ENCODE assay signal across 1 cellular context in the genomic region with DNA sequence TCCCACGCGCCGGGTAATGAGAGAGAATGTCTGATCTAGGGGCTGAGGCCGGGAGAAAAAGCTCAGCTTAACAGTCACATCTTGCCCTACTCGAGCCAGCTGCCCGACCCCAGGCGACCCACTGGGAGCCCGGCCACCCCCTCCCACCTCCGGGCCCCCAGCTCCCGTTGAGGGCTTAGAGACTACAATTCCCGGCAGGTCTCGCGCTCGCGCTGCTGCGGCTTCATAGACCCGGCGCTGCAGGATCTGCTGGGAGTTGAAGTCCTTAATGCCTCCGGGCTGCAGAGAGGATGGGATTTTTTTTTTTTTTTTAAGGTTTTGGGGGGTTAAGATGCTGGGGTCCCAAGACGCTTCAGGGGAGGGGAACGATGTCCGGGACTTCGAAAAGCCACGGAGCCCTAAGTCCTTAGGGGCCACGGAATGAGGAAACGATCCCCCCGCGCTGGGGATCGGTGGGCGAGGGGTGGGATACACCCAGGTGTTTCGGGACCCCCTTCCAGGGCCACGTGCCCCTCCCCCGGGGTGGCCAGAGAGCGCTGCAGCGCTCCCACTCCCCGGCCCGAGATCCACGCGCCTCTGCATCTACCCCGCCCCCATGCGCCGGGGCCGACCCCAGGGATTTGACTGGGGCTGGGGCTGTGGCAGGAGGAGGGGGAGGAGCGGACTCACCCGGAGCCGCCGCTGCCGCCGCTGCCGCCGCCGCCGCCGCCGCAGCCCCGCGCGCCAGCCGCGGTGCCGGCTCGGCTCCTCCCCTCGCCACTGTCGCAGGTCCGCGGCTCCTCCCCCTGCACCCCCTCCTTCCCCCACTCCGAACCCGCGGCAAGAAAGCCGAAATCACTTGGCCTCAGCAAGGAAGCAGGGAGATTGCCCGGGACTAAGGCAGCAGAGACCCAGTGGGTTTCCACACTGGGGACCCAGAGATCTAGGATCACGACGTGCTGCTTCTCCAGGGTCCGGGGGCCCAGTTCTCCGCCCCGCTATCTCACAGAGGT.
TF ChIP-seq lines count a peak whose summit lies in the region.

A gene with protein sequence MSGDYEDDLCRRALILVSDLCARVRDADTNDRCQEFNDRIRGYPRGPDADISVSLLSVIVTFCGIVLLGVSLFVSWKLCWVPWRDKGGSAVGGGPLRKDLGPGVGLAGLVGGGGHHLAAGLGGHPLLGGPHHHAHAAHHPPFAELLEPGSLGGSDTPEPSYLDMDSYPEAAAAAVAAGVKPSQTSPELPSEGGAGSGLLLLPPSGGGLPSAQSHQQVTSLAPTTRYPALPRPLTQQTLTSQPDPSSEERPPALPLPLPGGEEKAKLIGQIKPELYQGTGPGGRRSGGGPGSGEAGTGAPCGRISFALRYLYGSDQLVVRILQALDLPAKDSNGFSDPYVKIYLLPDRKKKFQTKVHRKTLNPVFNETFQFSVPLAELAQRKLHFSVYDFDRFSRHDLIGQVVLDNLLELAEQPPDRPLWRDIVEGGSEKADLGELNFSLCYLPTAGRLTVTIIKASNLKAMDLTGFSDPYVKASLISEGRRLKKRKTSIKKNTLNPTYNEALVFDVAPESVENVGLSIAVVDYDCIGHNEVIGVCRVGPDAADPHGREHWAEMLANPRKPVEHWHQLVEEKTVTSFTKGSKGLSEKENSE (minus strand): TSS at position 761 of the 992 bp plus-strand sequence. CDS start 2,470 bp downstream, outside the sequence.

TF ChIP-seq in HEK293, 187 proteins besides CTCF, POLR2A, EP300 and RAD21 (continued from another document and continues in another):
- TF ChIP-seq SP7 (tag by site-specific recombination; IDR thresholded peaks at IDR 0.05) (no peak), YY1 (tag by site-specific recombination; IDR thresholded peaks at IDR 0.05) (no peak), KLF9 (tag by site-specific recombination; IDR thresholded peaks at IDR 0.05; ENCODE audit: low read depth) (0 out of 2 replicates have a peak, but pooled peaks have one; percentile 34), GLIS1 (tag by site-specific recombination; IDR thresholded peaks at IDR 0.05) (peak; percentile 24; the same call in 1 of the 2 replicates), ZNF423 (tag by site-specific recombination; IDR thresholded peaks at IDR 0.05) (no peak), ZNF19 (tag by site-specific recombination; IDR thresholded peaks at IDR 0.05; ENCODE audit: low read depth) (no peak), ZNF510 (tag by site-specific recombination; IDR thresholded peaks at IDR 0.05; ENCODE audit: insufficient replicate concordance) (no peak), ZNF843 (tag by site-specific recombination; IDR thresholded peaks at IDR 0.05) (no peak), RBAK (tag by site-specific recombination; IDR thresholded peaks at IDR 0.05) (no peak), ZNF707 (tag by site-specific recombination; IDR thresholded peaks at IDR 0.05) (no peak), ZNF266 (tag by site-specific recombination; IDR thresholded peaks at IDR 0.05; ENCODE audit: low read depth) (no peak), MEIS1 (CRISPR knock-in tag; IDR thresholded peaks at IDR 0.05; ENCODE audit: borderline replicate concordance) (no peak), TCF7L2 (IDR thresholded peaks at IDR 0.05; ENCODE audit: borderline replicate concordance, low read depth, low read length) (no peak), ZNF37A (tag by site-specific recombination; IDR thresholded peaks at IDR 0.05) (no peak), ZNF654 (tag by site-specific recombination; IDR thresholded peaks at IDR 0.05; ENCODE audit: low read depth) (no peak), ZNF629 (tag by site-specific recombination; IDR thresholded peaks at IDR 0.05) (no peak), ZSCAN23 (tag by site-specific recombination; IDR thresholded peaks at IDR 0.05) (no peak), SCRT1 (tag by site-specific recombination; IDR thresholded peaks at IDR 0.05; ENCODE audit: borderline replicate concordance) (no peak), ZFP3 (tag by site-specific recombination; IDR thresholded peaks at IDR 0.05; ENCODE audit: low read depth) (no peak), ZNF155 (tag by site-specific recombination; IDR thresholded peaks at IDR 0.05) (no peak), ZNF621 (tag by site-specific recombination; IDR thresholded peaks at IDR 0.05) (no peak), ZBTB20 (tag by site-specific recombination; IDR thresholded peaks at IDR 0.05) (peak; percentile 42; the same call in 1 of the 2 replicates), SP3 (tag by site-specific recombination; IDR thresholded peaks at IDR 0.05) (peak; percentile 42; the same call in 1 of the 2 replicates)
- TF ChIP-seq, protein P1, sequence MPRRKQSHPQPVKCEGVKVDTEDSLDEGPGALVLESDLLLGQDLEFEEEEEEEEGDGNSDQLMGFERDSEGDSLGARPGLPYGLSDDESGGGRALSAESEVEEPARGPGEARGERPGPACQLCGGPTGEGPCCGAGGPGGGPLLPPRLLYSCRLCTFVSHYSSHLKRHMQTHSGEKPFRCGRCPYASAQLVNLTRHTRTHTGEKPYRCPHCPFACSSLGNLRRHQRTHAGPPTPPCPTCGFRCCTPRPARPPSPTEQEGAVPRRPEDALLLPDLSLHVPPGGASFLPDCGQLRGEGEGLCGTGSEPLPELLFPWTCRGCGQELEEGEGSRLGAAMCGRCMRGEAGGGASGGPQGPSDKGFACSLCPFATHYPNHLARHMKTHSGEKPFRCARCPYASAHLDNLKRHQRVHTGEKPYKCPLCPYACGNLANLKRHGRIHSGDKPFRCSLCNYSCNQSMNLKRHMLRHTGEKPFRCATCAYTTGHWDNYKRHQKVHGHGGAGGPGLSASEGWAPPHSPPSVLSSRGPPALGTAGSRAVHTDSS (tag by site-specific recombination; IDR thresholded peaks at IDR 0.05): no peak
- TF ChIP-seq, protein P2, sequence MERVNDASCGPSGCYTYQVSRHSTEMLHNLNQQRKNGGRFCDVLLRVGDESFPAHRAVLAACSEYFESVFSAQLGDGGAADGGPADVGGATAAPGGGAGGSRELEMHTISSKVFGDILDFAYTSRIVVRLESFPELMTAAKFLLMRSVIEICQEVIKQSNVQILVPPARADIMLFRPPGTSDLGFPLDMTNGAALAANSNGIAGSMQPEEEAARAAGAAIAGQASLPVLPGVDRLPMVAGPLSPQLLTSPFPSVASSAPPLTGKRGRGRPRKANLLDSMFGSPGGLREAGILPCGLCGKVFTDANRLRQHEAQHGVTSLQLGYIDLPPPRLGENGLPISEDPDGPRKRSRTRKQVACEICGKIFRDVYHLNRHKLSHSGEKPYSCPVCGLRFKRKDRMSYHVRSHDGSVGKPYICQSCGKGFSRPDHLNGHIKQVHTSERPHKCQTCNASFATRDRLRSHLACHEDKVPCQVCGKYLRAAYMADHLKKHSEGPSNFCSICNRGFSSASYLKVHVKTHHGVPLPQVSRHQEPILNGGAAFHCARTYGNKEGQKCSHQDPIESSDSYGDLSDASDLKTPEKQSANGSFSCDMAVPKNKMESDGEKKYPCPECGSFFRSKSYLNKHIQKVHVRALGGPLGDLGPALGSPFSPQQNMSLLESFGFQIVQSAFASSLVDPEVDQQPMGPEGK (tag by site-specific recombination; IDR thresholded peaks at IDR 0.05): peak; percentile 85
- TF ChIP-seq, protein P3, sequence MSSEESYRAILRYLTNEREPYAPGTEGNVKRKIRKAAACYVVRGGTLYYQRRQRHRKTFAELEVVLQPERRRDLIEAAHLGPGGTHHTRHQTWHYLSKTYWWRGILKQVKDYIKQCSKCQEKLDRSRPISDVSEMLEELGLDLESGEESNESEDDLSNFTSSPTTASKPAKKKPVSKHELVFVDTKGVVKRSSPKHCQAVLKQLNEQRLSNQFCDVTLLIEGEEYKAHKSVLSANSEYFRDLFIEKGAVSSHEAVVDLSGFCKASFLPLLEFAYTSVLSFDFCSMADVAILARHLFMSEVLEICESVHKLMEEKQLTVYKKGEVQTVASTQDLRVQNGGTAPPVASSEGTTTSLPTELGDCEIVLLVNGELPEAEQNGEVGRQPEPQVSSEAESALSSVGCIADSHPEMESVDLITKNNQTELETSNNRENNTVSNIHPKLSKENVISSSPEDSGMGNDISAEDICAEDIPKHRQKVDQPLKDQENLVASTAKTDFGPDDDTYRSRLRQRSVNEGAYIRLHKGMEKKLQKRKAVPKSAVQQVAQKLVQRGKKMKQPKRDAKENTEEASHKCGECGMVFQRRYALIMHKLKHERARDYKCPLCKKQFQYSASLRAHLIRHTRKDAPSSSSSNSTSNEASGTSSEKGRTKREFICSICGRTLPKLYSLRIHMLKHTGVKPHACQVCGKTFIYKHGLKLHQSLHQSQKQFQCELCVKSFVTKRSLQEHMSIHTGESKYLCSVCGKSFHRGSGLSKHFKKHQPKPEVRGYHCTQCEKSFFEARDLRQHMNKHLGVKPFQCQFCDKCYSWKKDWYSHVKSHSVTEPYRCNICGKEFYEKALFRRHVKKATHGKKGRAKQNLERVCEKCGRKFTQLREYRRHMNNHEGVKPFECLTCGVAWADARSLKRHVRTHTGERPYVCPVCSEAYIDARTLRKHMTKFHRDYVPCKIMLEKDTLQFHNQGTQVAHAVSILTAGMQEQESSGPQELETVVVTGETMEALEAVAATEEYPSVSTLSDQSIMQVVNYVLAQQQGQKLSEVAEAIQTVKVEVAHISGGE (tag by site-specific recombination; conservative IDR thresholded peaks at IDR 0.05; ENCODE audit: low read depth): peak; percentile 30; the same call in 1 of the 2 replicates
- TF ChIP-seq, protein P4, sequence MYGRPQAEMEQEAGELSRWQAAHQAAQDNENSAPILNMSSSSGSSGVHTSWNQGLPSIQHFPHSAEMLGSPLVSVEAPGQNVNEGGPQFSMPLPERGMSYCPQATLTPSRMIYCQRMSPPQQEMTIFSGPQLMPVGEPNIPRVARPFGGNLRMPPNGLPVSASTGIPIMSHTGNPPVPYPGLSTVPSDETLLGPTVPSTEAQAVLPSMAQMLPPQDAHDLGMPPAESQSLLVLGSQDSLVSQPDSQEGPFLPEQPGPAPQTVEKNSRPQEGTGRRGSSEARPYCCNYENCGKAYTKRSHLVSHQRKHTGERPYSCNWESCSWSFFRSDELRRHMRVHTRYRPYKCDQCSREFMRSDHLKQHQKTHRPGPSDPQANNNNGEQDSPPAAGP (tag by site-specific recombination; IDR thresholded peaks at IDR 0.05): no peak
- TF ChIP-seq, protein P5, sequence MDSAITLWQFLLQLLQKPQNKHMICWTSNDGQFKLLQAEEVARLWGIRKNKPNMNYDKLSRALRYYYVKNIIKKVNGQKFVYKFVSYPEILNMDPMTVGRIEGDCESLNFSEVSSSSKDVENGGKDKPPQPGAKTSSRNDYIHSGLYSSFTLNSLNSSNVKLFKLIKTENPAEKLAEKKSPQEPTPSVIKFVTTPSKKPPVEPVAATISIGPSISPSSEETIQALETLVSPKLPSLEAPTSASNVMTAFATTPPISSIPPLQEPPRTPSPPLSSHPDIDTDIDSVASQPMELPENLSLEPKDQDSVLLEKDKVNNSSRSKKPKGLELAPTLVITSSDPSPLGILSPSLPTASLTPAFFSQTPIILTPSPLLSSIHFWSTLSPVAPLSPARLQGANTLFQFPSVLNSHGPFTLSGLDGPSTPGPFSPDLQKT (IDR thresholded peaks at IDR 0.05; ENCODE audit: borderline replicate concordance, low read depth, low read length): no peak
- TF ChIP-seq, protein P6, sequence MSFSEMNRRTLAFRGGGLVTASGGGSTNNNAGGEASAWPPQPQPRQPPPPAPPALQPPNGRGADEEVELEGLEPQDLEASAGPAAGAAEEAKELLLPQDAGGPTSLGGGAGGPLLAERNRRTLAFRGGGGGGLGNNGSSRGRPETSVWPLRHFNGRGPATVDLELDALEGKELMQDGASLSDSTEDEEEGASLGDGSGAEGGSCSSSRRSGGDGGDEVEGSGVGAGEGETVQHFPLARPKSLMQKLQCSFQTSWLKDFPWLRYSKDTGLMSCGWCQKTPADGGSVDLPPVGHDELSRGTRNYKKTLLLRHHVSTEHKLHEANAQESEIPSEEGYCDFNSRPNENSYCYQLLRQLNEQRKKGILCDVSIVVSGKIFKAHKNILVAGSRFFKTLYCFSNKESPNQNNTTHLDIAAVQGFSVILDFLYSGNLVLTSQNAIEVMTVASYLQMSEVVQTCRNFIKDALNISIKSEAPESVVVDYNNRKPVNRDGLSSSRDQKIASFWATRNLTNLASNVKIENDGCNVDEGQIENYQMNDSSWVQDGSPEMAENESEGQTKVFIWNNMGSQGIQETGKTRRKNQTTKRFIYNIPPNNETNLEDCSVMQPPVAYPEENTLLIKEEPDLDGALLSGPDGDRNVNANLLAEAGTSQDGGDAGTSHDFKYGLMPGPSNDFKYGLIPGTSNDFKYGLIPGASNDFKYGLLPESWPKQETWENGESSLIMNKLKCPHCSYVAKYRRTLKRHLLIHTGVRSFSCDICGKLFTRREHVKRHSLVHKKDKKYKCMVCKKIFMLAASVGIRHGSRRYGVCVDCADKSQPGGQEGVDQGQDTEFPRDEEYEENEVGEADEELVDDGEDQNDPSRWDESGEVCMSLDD (tag by site-specific recombination; IDR thresholded peaks at IDR 0.05): peak; percentile 91
- TF ChIP-seq, protein P7, sequence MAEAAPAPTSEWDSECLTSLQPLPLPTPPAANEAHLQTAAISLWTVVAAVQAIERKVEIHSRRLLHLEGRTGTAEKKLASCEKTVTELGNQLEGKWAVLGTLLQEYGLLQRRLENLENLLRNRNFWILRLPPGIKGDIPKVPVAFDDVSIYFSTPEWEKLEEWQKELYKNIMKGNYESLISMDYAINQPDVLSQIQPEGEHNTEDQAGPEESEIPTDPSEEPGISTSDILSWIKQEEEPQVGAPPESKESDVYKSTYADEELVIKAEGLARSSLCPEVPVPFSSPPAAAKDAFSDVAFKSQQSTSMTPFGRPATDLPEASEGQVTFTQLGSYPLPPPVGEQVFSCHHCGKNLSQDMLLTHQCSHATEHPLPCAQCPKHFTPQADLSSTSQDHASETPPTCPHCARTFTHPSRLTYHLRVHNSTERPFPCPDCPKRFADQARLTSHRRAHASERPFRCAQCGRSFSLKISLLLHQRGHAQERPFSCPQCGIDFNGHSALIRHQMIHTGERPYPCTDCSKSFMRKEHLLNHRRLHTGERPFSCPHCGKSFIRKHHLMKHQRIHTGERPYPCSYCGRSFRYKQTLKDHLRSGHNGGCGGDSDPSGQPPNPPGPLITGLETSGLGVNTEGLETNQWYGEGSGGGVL (tag by site-specific recombination; IDR thresholded peaks at IDR 0.05): peak; percentile 91
- TF ChIP-seq, protein P8, sequence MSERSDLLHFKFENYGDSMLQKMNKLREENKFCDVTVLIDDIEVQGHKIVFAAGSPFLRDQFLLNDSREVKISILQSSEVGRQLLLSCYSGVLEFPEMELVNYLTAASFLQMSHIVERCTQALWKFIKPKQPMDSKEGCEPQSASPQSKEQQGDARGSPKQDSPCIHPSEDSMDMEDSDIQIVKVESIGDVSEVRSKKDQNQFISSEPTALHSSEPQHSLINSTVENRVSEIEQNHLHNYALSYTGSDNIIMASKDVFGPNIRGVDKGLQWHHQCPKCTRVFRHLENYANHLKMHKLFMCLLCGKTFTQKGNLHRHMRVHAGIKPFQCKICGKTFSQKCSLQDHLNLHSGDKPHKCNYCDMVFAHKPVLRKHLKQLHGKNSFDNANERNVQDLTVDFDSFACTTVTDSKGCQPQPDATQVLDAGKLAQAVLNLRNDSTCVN (tag by site-specific recombination; optimal IDR thresholded peaks at IDR 0.05): peak; percentile 36
